In the genomic region with DNA sequence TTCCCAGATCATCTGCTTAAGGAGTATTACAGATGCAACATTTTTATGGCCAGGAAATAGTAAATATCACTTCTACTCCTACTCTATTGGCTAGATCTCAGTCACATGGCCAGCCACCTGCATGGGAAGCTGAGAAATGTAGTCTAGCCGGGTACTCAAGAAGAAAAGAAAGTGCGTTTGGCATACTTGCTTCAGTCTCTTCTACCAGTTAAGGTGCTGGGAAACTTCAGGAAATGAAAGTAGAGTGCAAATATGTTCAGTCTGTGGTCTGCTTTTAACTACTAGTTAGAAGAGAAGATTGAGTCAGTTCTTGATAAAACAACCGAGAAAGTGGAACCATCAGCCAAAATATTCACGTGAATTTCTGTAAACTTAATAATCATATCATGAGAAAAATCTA, we compare ENCODE assay signal across 10 cellular contexts.
DNase-seq lines count a peak whose midpoint lies in the region; ATAC-seq and TF ChIP-seq lines count a peak whose summit lies in the region.
"Had no signal": no experiment of that assay in that cellular context is flagged by ENCODE, and none has a peak within 500 bp of the region (broad histone marks: within the 10 kb centered on the region; RNA-seq: fewer than 3 reads in every experiment).

No MANE protein-coding gene starts in this region.

- intact Hi-C loops in CD8-positive, alpha-beta T cell (cut with DNase I, micrococcal nuclease) = no loop called here

- no peaks in the 10 kb centered on the region for H3K36me3 ChIP-seq in CD8-positive, alpha-beta T cell (ENCODE audit: insufficient read depth, low read length)
- H3K36me3 ChIP-seq: prostate gland had no signal

- CTCF ChIA-PET in CD8-positive, alpha-beta T cell (lab: Charles Lee) = no interaction called here

- H3K4me1 Mint-ChIP-seq in CD8-positive, alpha-beta T cell (ENCODE audit: low read depth) = peaks cover 15% of the 10 kb centered on the region
- H3K4me1 Mint-ChIP-seq in activated T-cell treated with anti-CD3 and anti-CD28 coated beads, Interleukin-2, amount 50 U/mL, for 72 hours (ENCODE audit: low read depth) = peaks cover 21% of the 10 kb centered on the region

- no peaks in the 10 kb centered on the region for H3K4me1 ChIP-seq in CD8-positive, alpha-beta T cell (ENCODE audit: insufficient read depth, low read length)
- H3K4me1 ChIP-seq: prostate gland had no signal

- POLR2A ChIA-PET in CD8-positive, alpha-beta T cell (lab: Charles Lee) = no interaction called here

- no peak overlapping the region for H3K27ac ChIP-seq in CD8-positive, alpha-beta T cell (ENCODE audit: low read depth, low read length)
- H3K27ac ChIP-seq: prostate gland had no signal

- no peak for DNase-seq in CD8-positive, alpha-beta T cell
- DNase-seq in activated T-cell treated with anti-CD3 and anti-CD28 coated beads, Interleukin-2, amount 50 U/mL, for 72 hours = peak; percentile 9 to 19
- DNase-seq in OCI-M2 (lab: John Stamatoyannopoulos, UW; ENCODE audit: unreplicated experiment) (no peak), iPS-NIHi7 (ENCODE audit: extremely low spot score) (no peak), SKM-1 (lab: John Stamatoyannopoulos, UW; ENCODE audit: unreplicated experiment) (no peak), inferior parietal cortex (ENCODE audit: extremely low spot score) (no peak)

- H3K27ac Mint-ChIP-seq in CD8-positive, alpha-beta T cell = peak overlapping the region; percentile 50
- peak overlapping the region; percentile 29 for H3K27ac Mint-ChIP-seq in activated T-cell treated with anti-CD3 and anti-CD28 coated beads, Interleukin-2, amount 50 U/mL, for 72 hours

- ATAC-seq in CD8-positive, alpha-beta T cell = peak; percentile 73
- peak; percentile 98 for ATAC-seq in GM19351 (IDR thresholded peaks at IDR 0.05; ENCODE audit: unreplicated experiment)
- ATAC-seq in HG03135 (IDR thresholded peaks at IDR 0.05; ENCODE audit: unreplicated experiment) = peak; percentile 99
- peak; percentile 84 to 85 for ATAC-seq in activated T-cell treated with anti-CD3 and anti-CD28 coated beads, Interleukin-2, amount 50 U/mL, for 72 hours (replicated peaks in 1 of 2)
- ATAC-seq: Panc1 had no signal

- H3K4me3 ChIP-seq in CD8-positive, alpha-beta T cell (ENCODE audit: low read depth, low read length) = no peak overlapping the region
- H3K4me3 ChIP-seq: prostate gland had no signal

- no peaks in the 10 kb centered on the region for H3K9me3 ChIP-seq in CD8-positive, alpha-beta T cell (ENCODE audit: low read length)
- H3K9me3 ChIP-seq: prostate gland had no signal

- no peak for TF ChIP-seq CTCF in CD8-positive, alpha-beta T cell (IDR thresholded peaks at IDR 0.05)

- H3K9me3 Mint-ChIP-seq in CD8-positive, alpha-beta T cell = no peaks in the 10 kb centered on the region
- no peaks in the 10 kb centered on the region for H3K9me3 Mint-ChIP-seq in activated T-cell treated with anti-CD3 and anti-CD28 coated beads, Interleukin-2, amount 50 U/mL, for 72 hours

- no peaks in the 10 kb centered on the region for H3K27me3 Mint-ChIP-seq in CD8-positive, alpha-beta T cell (ENCODE audit: low read depth)
- no peaks in the 10 kb centered on the region for H3K27me3 Mint-ChIP-seq in activated T-cell treated with anti-CD3 and anti-CD28 coated beads, Interleukin-2, amount 50 U/mL, for 72 hours (ENCODE audit: low read depth)

- peak overlapping the region; percentile 43 for H3K4me3 Mint-ChIP-seq in CD8-positive, alpha-beta T cell
- peak overlapping the region; percentile 38 to 63 for H3K4me3 Mint-ChIP-seq in activated T-cell treated with anti-CD3 and anti-CD28 coated beads, Interleukin-2, amount 50 U/mL, for 72 hours

- no peaks in the 10 kb centered on the region for H3K27me3 ChIP-seq in CD8-positive, alpha-beta T cell (ENCODE audit: insufficient read depth, low read length)

- peaks cover 36% of the 10 kb centered on the region for H3K36me3 Mint-ChIP-seq in CD8-positive, alpha-beta T cell
- no peaks in the 10 kb centered on the region for H3K36me3 Mint-ChIP-seq in activated T-cell treated with anti-CD3 and anti-CD28 coated beads, Interleukin-2, amount 50 U/mL, for 72 hours (ENCODE audit: insufficient read depth in 2 of 2)

Comparison
In these comparisons a context has a peak if more than half of its experiments do, and no peak if none do; other contexts are left out.
1. DNase-seq: peak in activated T-cell treated with anti-CD3 and anti-CD28 coated beads, Interleukin-2, amount 50 U/mL, for 72 hours (2 of 2); none in CD8-positive, alpha-beta T cell (0 of 7), OCI-M2 (single experiment), iPS-NIHi7 (single experiment), SKM-1 (single experiment) and inferior parietal cortex (single experiment).
2. Peak in every context shown above with its lines, with median percentiles within 50 percentile points of each other: ATAC-seq.